ENCODE assay signal across 8 cellular contexts in genomic region chr16:81940781-81941560, GRCh38.
DNase-seq lines count a peak whose midpoint lies in the region; ATAC-seq and TF ChIP-seq lines count a peak whose summit lies in the region.

No MANE protein-coding gene starts in this region.

- peaks cover 0 to 2% of the 10 kb centered on the region in 2 donors for H3K36me3 ChIP-seq in body of pancreas (replicated peaks in 1 of 2; ENCODE audit: insufficient read depth in 1 of 2, low read depth in 2 of 2)
- peaks cover 0 to 50% (median 49%) of the 10 kb centered on the region in 4 donors for H3K36me3 ChIP-seq in liver (ENCODE audit: control insufficient read depth in 4 of 4, insufficient read depth in 3 of 4, low read depth in 1 of 4, low read length in 3 of 4)

- H3K36me3 Mint-ChIP-seq in activated CD8-positive, alpha-beta memory T cell treated with anti-CD3 and anti-CD28 coated beads, Interleukin-2, amount 10 ng/mL, durations not matched to agents 7 days and 5 days: peaks cover 23% of the 10 kb centered on the region

- TF ChIP-seq RAD21 in liver (IDR thresholded peaks at IDR 0.05): peak; percentile 76 to 79

- intact Hi-C loops in body of pancreas (cut with DNase I): loop anchor here (5.0 kb wide), 1 partner anchor 286 kb away; no protein-coding TSS in a partner anchor

- H3K27ac ChIP-seq in body of pancreas (no peak overlapping the region), liver (ENCODE audit: low read depth in 1 of 2, low read length in 2 of 2) (no peak overlapping the region), substantia nigra (ENCODE audit: low read depth, low read length, poor library complexity, severe bottlenecking) (no peak overlapping the region)

- H3K9me3 Mint-ChIP-seq in activated CD8-positive, alpha-beta memory T cell treated with anti-CD3 and anti-CD28 coated beads, Interleukin-2, amount 10 ng/mL, durations not matched to agents 7 days and 5 days (ENCODE audit: low read depth): no peaks in the 10 kb centered on the region

- no peak for DNase-seq in activated CD8-positive, alpha-beta memory T cell treated with anti-CD3 and anti-CD28 coated beads, Interleukin-2, amount 10 ng/mL, durations not matched to agents 7 days and 5 days
- no peak for DNase-seq in activated CD8-positive, alpha-beta memory T cell treated with anti-CD3 and anti-CD28 coated beads, Interleukin-2, amount 50 U/mL, for 4 hours
- DNase-seq in NCI-H1694 (lab: John Stamatoyannopoulos, UW) (peak; percentile 3), body of pancreas (no peak), substantia nigra (lab: John Stamatoyannopoulos, UW) (no peak)

- peaks cover 4% of the 10 kb centered on the region for H3K4me1 ChIP-seq in body of pancreas
- no peaks in the 10 kb centered on the region for H3K4me1 ChIP-seq in liver (ENCODE audit: control insufficient read depth in 4 of 4, insufficient read depth in 4 of 4, low read length in 3 of 4)

- H3K27me3 ChIP-seq in body of pancreas: peaks cover 0 to 4% of the 10 kb centered on the region in 2 donors
- no peaks in the 10 kb centered on the region for H3K27me3 ChIP-seq in liver (ENCODE audit: control insufficient read depth in 4 of 4, insufficient read depth in 4 of 4, low read length in 3 of 4)

- no peaks in the 10 kb centered on the region for H3K27me3 Mint-ChIP-seq in activated CD8-positive, alpha-beta memory T cell treated with anti-CD3 and anti-CD28 coated beads, Interleukin-2, amount 10 ng/mL, durations not matched to agents 7 days and 5 days

- peak; percentile 40 to 76 (median 70) for TF ChIP-seq CTCF in body of pancreas (IDR thresholded peaks at IDR 0.05)
- peak; percentile 43 for TF ChIP-seq CTCF in liver (IDR thresholded peaks at IDR 0.05; ENCODE audit: low read depth, low read length, missing input control)

- TF ChIP-seq POLR2A in body of pancreas (IDR thresholded peaks at IDR 0.05): no peak

- H3K9me3 ChIP-seq in body of pancreas: no peaks in the 10 kb centered on the region
- no peaks in the 10 kb centered on the region for H3K9me3 ChIP-seq in liver (ENCODE audit: control insufficient read depth in 4 of 4, low read length in 3 of 4)

- H3K27ac Mint-ChIP-seq in activated CD8-positive, alpha-beta memory T cell treated with anti-CD3 and anti-CD28 coated beads, Interleukin-2, amount 10 ng/mL, durations not matched to agents 7 days and 5 days: no peak overlapping the region

- no peak overlapping the region for H3K9ac ChIP-seq in liver (ENCODE audit: low read depth in 1 of 2, low read length in 2 of 2)

- peaks cover 5% of the 10 kb centered on the region for H3K4me1 Mint-ChIP-seq in activated CD8-positive, alpha-beta memory T cell treated with anti-CD3 and anti-CD28 coated beads, Interleukin-2, amount 10 ng/mL, durations not matched to agents 7 days and 5 days

- WGBS in body of pancreas, 2 donors: 8 to 20% methylated on average over 3 of the region's 3 CpGs
- 86% methylated on average over 3 of the region's 3 CpGs for WGBS in liver

- H3K4me3 Mint-ChIP-seq in activated CD8-positive, alpha-beta memory T cell treated with anti-CD3 and anti-CD28 coated beads, Interleukin-2, amount 10 ng/mL, durations not matched to agents 7 days and 5 days: no peak overlapping the region

- CTCF ChIA-PET in activated CD8-positive, alpha-beta memory T cell treated with anti-CD3 and anti-CD28 coated beads, Interleukin-2, amount 10 ng/mL, durations not matched to agents 7 days and 5 days (lab: Charles Lee): interaction anchor here (0.7 to 2.0 kb wide), 3 partner anchors 11 to 289 kb away, joined by 3 to 9 read pairs (median 4); no protein-coding TSS in a partner anchor

- H3K4me3 ChIP-seq in body of pancreas: no peak overlapping the region
- H3K4me3 ChIP-seq in liver (ENCODE audit: low read depth in 1 of 3, low read length in 3 of 3): no peak overlapping the region

- peak; percentile 42 for ATAC-seq in activated CD8-positive, alpha-beta memory T cell treated with anti-CD3 and anti-CD28 coated beads, Interleukin-2, amount 10 ng/mL, durations not matched to agents 7 days and 5 days
- ATAC-seq in body of pancreas: peak; percentile 65
- ATAC-seq in HG03354 (IDR thresholded peaks at IDR 0.05; ENCODE audit: poor library complexity, severe bottlenecking, unreplicated experiment): no peak
- ATAC-seq in HG03520 (IDR thresholded peaks at IDR 0.05; ENCODE audit: unreplicated experiment): no peak

TF ChIP-seq in liver, 16 proteins besides CTCF, POLR2A, EP300 and RAD21:
- TF ChIP-seq ATF3 (IDR thresholded peaks at IDR 0.05): no peak
- TF ChIP-seq FOXA1 (IDR thresholded peaks at IDR 0.05): no peak
- no peak for TF ChIP-seq RXRA (IDR thresholded peaks at IDR 0.05)
- no peak for TF ChIP-seq GABPA (IDR thresholded peaks at IDR 0.05 in 1 of 2, conservative IDR thresholded peaks at IDR 0.05 in 1 of 2)
- no peak for TF ChIP-seq YY1 (IDR thresholded peaks at IDR 0.05)
- TF ChIP-seq JUND (IDR thresholded peaks at IDR 0.05): no peak
- TF ChIP-seq EGR1 (IDR thresholded peaks at IDR 0.05; ENCODE audit: low read depth in 2 of 2): no peak
- no peak for TF ChIP-seq HNF4A (conservative IDR thresholded peaks at IDR 0.05)
- TF ChIP-seq TAF1 (conservative IDR thresholded peaks at IDR 0.05): no peak
- TF ChIP-seq MAX (IDR thresholded peaks at IDR 0.05): no peak
- no peak for TF ChIP-seq REST (IDR thresholded peaks at IDR 0.05)
- no peak for TF ChIP-seq NR2F2 (IDR thresholded peaks at IDR 0.05)
- TF ChIP-seq HNF4G (IDR thresholded peaks at IDR 0.05): no peak
- no peak for TF ChIP-seq SP1 (IDR thresholded peaks at IDR 0.05)
- TF ChIP-seq ZBTB33 (IDR thresholded peaks at IDR 0.05): no peak
- no peak for TF ChIP-seq FOXA2 (IDR thresholded peaks at IDR 0.05)

Comparison
In these comparisons a context has a peak if more than half of its experiments do, and no peak if none do; other contexts are left out.
1. ATAC-seq: peak in activated CD8-positive, alpha-beta memory T cell treated with anti-CD3 and anti-CD28 coated beads, Interleukin-2, amount 10 ng/mL, durations not matched to agents 7 days and 5 days (single experiment) and body of pancreas (single experiment); none in HG03354 (single experiment) and HG03520 (single experiment).